In the genomic region with DNA sequence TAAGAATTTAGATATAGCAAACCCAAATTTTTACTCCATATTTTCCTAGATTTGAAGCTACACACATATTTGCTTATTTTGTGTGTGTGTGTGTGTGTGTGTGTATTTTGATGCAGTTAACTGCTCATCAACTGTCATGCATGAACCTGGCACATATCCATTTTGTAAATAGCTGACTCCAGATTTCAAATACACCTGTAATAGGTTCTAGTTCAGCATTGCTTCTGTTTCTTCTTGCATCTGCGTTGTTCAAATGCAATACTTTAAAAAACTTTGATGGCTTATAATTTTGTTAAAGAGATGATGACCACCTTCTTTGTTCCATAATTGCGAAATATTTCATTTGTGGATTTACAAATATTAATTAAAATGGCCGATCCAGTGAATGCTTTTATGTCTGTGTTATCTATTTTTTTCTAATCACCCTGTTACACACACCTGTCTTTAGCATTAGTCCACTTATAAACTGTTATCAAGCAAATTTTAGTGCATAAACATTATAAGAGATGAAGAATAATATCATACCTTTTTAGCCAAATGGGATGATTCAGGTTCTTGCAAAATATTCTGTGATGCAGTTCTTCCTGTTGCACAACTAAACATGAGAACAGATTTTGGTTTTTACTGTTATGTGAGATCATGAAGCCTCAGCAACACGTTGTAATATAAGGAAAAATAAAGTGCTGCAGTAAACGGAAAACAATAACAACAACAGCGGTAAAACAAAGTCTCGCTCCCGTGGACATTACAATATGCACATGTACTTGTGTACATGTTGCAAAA, we compare ENCODE assay signal across 1 cellular context.
TF ChIP-seq lines count a peak whose summit lies in the region.

No MANE protein-coding gene starts in this region.

TF ChIP-seq in GM12878, 131 proteins besides CTCF, POLR2A, EP300 and RAD21:
- TF ChIP-seq HDAC2 (IDR thresholded peaks at IDR 0.05) (no peak), BCL3 (IDR thresholded peaks at IDR 0.05; ENCODE audit: borderline replicate concordance, insufficient read depth, low read depth, low read length, poor library complexity, severe bottlenecking) (peak; percentile 19)
